32 cellular contexts compared by ENCODE assay signal in the genomic region with DNA sequence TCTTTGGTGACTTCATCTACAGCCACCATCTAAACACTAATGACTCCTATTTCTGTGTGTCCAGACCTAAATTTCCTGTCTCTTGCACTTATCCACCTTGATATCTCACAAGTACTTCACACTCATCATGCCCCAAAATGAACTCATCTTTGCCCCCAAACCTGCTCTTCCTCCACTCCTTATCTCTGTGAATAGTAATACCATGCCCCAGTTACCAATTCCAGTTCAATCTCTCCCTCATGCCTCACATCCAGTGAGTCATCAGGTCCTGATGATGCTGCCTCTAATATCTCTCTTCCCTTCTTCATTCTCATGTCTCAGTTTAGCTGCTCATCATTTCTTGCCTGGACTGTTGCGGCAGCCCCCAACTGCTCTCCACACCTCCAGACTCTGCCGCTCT. TPM values are rescaled to one million over a fixed set of nuclear protein-coding genes. Genes with fewer than 3 reads are reported as not detected.
"Had no signal": no experiment of that assay in that cellular context is flagged by ENCODE, and none has a peak within 500 bp of the region (broad histone marks: within the 10 kb centered on the region; RNA-seq: fewer than 3 reads in every experiment).

No MANE protein-coding gene starts in this region.

- H3K4me1 Mint-ChIP-seq: natural killer cell; nephron; stimulated activated memory B cell treated with anti-CD40 and anti-IgM and Interleukin-4, amounts not matched to agents 10 μg/mL and 1 μg/mL and 100 μg/mL, for 72 hours; stimulated activated naive CD8-positive, alpha-beta T cell treated with anti-CD3 and anti-CD28 coated beads, Interleukin-15, amount 100 ng/mL, for 72 hours had no signal

- H3K79me2 ChIP-seq: parathyroid adenoma had no signal

- H3K27ac Mint-ChIP-seq: naive thymus-derived CD4-positive, alpha-beta T cell; natural killer cell; nephron; neural progenitor cell; progenitor cell of endocrine pancreas; stimulated activated memory B cell treated with anti-CD40 and anti-IgM and Interleukin-4, amounts not matched to agents 10 μg/mL and 1 μg/mL and 100 μg/mL, for 72 hours; stimulated activated naive CD8-positive, alpha-beta T cell treated with anti-CD3 and anti-CD28 coated beads, Interleukin-15, amount 100 ng/mL, for 72 hours had no signal

- DNase-seq: naive thymus-derived CD4-positive, alpha-beta T cell; natural killer cell; occipital lobe; ovary; posterior cingulate gyrus; psoas muscle; right cardiac atrium; spleen; stimulated activated CD4-positive, alpha-beta T cell treated with anti-CD3 and anti-CD28 coated beads, Interleukin-12 subunit alpha, Interleukin-12 subunit beta, amount 100 ng/mL, for 4 hours; stimulated activated CD4-positive, alpha-beta T cell treated with anti-CD3 and anti-CD28 coated beads, Interleukin-1b, Interleukin-23, amount 100 ng/mL, for 48 hours; stimulated activated CD4-positive, alpha-beta T cell treated with anti-CD3 and anti-CD28 coated beads, Interleukin-4, amount 100 ng/mL, for 1 hour; stimulated activated CD4-positive, alpha-beta T cell treated with anti-CD3 and anti-CD28 coated beads, Interleukin-4, amount 100 ng/mL, for 4 hours; stimulated activated naive CD4-positive, alpha-beta T cell; stimulated activated naive CD8-positive, alpha-beta T cell treated with anti-CD3 and anti-CD28 coated beads, Interleukin-15, amount 100 ng/mL, for 72 hours; stimulated activated naive CD8-positive, alpha-beta T cell treated with anti-CD3 and anti-CD28 coated beads, Interleukin-15, Interleukin-2, amounts not matched to agents 100 U/mL and 50 U/mL, for 24 hours; substantia nigra; testis; trophoblast cell; upper lobe of left lung had no signal

- H3K9ac ChIP-seq: neural progenitor cell, parathyroid adenoma had no signal

- H3K4me3 Mint-ChIP-seq: naive thymus-derived CD4-positive, alpha-beta T cell; natural killer cell; nephron; neural progenitor cell; stimulated activated memory B cell treated with anti-CD40 and anti-IgM and Interleukin-4, amounts not matched to agents 10 μg/mL and 1 μg/mL and 100 μg/mL, for 72 hours; stimulated activated naive CD8-positive, alpha-beta T cell treated with anti-CD3 and anti-CD28 coated beads, Interleukin-15, amount 100 ng/mL, for 72 hours had no signal

- H3K4me3 ChIP-seq: neural progenitor cell, ovary, psoas muscle, skin epidermis, smooth muscle cell, spleen, suprapubic skin, testis, tibial nerve, upper lobe of left lung, vagina had no signal

- H2AFZ ChIP-seq: neural progenitor cell, parathyroid adenoma had no signal

- H3K27me3 Mint-ChIP-seq: stimulated activated naive CD8-positive, alpha-beta T cell treated with anti-CD3 and anti-CD28 coated beads, Interleukin-15, amount 100 ng/mL, for 72 hours had no signal

- H3K36me3 ChIP-seq: neural progenitor cell, ovary, spleen, suprapubic skin, tibial nerve, upper lobe of left lung, vagina had no signal

- H3K9me3 ChIP-seq: ovary, psoas muscle, spleen, suprapubic skin, testis, tibial nerve, upper lobe of left lung, vagina had no signal

- H3K36me3 Mint-ChIP-seq: naive thymus-derived CD4-positive, alpha-beta T cell; natural killer cell; neural progenitor cell; stimulated activated memory B cell treated with anti-CD40 and anti-IgM and Interleukin-4, amounts not matched to agents 10 μg/mL and 1 μg/mL and 100 μg/mL, for 72 hours had no signal

- H3K9me3 Mint-ChIP-seq: naive thymus-derived CD4-positive, alpha-beta T cell; natural killer cell; nephron; neural progenitor cell; stimulated activated memory B cell treated with anti-CD40 and anti-IgM and Interleukin-4, amounts not matched to agents 10 μg/mL and 1 μg/mL and 100 μg/mL, for 72 hours; stimulated activated naive CD8-positive, alpha-beta T cell treated with anti-CD3 and anti-CD28 coated beads, Interleukin-15, amount 100 ng/mL, for 72 hours had no signal

- H3K4me2 ChIP-seq: neural progenitor cell, smooth muscle cell had no signal

- H3K27ac ChIP-seq: neural progenitor cell, ovary, parathyroid adenoma, psoas muscle, skin epidermis, spleen, suprapubic skin, testis, tibial nerve, upper lobe of left lung, vagina had no signal

- ATAC-seq: naive thymus-derived CD4-positive, alpha-beta T cell; natural killer cell; psoas muscle; right cardiac atrium; sciatic nerve; stimulated activated memory B cell treated with anti-CD40 and anti-IgM and Interleukin-4, amounts not matched to agents 10 μg/mL and 1 μg/mL and 100 μg/mL, for 72 hours; stimulated activated naive CD8-positive, alpha-beta T cell treated with anti-CD3 and anti-CD28 coated beads, Interleukin-15, amount 100 ng/mL, for 72 hours; stimulated activated naive CD8-positive, alpha-beta T cell treated with anti-CD3 and anti-CD28 coated beads, Interleukin-15, Interleukin-2, amounts not matched to agents 100 U/mL and 50 U/mL, for 24 hours had no signal

- H3K4me1 ChIP-seq: neural progenitor cell, parathyroid adenoma, psoas muscle, spleen, suprapubic skin, tibial nerve, upper lobe of left lung, vagina had no signal

- H3K27me3 ChIP-seq: neural progenitor cell, ovary, suprapubic skin, testis, tibial nerve, upper lobe of left lung, vagina had no signal

- FAIRE-seq: urothelium cell line had no signal

RNA-seq across cellular contexts. Expression of gene PHF24, which starts 16.6 kb away (rescaled TPM):
- total RNA-seq: naive thymus-derived CD4-positive, alpha-beta T cell; natural killer cell; osteoblast had no signal
- polyA plus RNA-seq: naive thymus-derived CD4-positive, alpha-beta T cell had no signal
